8 cellular contexts compared by ENCODE assay signal in the genomic region with DNA sequence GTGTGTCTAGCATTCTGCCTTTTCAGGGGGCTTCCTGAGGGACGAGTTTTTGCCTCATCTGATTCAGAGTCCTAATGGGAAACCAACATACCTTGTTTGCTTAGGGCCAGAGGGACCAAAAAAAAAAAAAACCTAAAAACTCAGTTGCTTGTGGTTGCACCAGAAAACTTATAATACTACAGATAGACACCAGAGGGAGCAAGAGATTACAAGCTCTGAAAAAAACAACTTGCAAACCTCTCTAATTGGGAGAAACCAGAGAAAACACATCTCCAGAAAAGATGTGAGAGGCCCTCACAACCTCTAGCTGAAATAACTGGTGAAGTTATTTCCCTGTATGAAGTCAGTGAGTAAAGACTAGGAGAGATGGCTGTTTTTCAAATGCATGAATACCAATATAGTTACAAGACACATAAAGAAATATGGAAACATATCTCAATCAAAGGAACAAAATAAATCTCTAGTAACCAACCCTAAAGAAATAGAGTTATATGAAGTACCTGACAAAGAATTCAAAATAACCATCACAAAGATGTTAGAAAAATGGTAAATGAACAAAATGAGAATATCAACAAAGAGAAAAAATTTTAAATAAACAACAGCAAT.
DNase-seq lines count a peak whose midpoint lies in the region; ATAC-seq, FAIRE-seq and TF ChIP-seq lines count a peak whose summit lies in the region.

No MANE protein-coding gene starts in this region.

- peak; percentile 46 for TF ChIP-seq CTCF in GM12864 (IDR thresholded peaks at IDR 0.05; ENCODE audit: low read depth, low read length, missing control alignments)
- TF ChIP-seq CTCF in astrocyte (IDR thresholded peaks at IDR 0.05; ENCODE audit: insufficient read depth, low read depth, low read length): peak; percentile 64
- peak; percentile 64 for TF ChIP-seq CTCF in liver (IDR thresholded peaks at IDR 0.05; ENCODE audit: low read depth, low read length, missing input control)

- peak overlapping the region; percentile 64 for H3K27ac Mint-ChIP-seq in astrocyte (ENCODE audit: unreplicated experiment)
- H3K27ac Mint-ChIP-seq in effector memory CD8-positive, alpha-beta T cell: no peak overlapping the region

- DNase-seq in GM12864 (ENCODE audit: low read depth) (no peak), NCI-H1694 (lab: John Stamatoyannopoulos, UW) (peak; percentile 41), astrocyte (ENCODE audit: low read depth) (peak; percentile 18), hippocampal formation (lab: John Stamatoyannopoulos, UW) (no peak)
- DNase-seq in effector memory CD8-positive, alpha-beta T cell: no peak
- no peak for DNase-seq in activated naive CD4-positive, alpha-beta T cell (lab: John Stamatoyannopoulos, UW)

- H3K9ac ChIP-seq in astrocyte (ENCODE audit: low read length): no peak overlapping the region
- no peak overlapping the region for H3K9ac ChIP-seq in liver (ENCODE audit: low read depth in 1 of 2, low read length in 2 of 2)

- H3K4me3 ChIP-seq in GM12864 (ENCODE audit: low read depth, low read length) (no peak overlapping the region), astrocyte (ENCODE audit: insufficient read depth, low read depth, low read length) (no peak overlapping the region), liver (ENCODE audit: low read depth in 1 of 3, low read length in 3 of 3) (no peak overlapping the region)

- no peaks in the 10 kb centered on the region for H3K9me3 ChIP-seq in astrocyte (ENCODE audit: insufficient read depth, low read depth, low read length)
- no peaks in the 10 kb centered on the region for H3K9me3 ChIP-seq in liver (ENCODE audit: control insufficient read depth in 4 of 4, low read length in 3 of 4)

- peaks cover 5% of the 10 kb centered on the region for H3K9me3 Mint-ChIP-seq in astrocyte (ENCODE audit: unreplicated experiment)
- H3K9me3 Mint-ChIP-seq in effector memory CD8-positive, alpha-beta T cell: peaks cover 0 to 1% of the 10 kb centered on the region in 2 donors

- ATAC-seq in effector memory CD8-positive, alpha-beta T cell (replicated peaks): no peak
- no peak for ATAC-seq in GM18907 (IDR thresholded peaks at IDR 0.05; ENCODE audit: unreplicated experiment)

- 4% methylated on average over 1 of the region's 1 CpG for WGBS in liver

- no peak overlapping the region for H3K4me3 Mint-ChIP-seq in astrocyte (ENCODE audit: unreplicated experiment)
- no peak overlapping the region for H3K4me3 Mint-ChIP-seq in effector memory CD8-positive, alpha-beta T cell

- no peaks in the 10 kb centered on the region for H3K79me2 ChIP-seq in astrocyte (ENCODE audit: insufficient read depth, low read length)

- no peak for FAIRE-seq in astrocyte (lab: Jason Lieb, UNC)

- H4K20me1 ChIP-seq in astrocyte (ENCODE audit: insufficient read depth, low read length): no peaks in the 10 kb centered on the region

- H3K27me3 Mint-ChIP-seq in astrocyte (ENCODE audit: low read depth, unreplicated experiment): no peaks in the 10 kb centered on the region
- peaks cover 9 to 17% of the 10 kb centered on the region in 2 donors for H3K27me3 Mint-ChIP-seq in effector memory CD8-positive, alpha-beta T cell

- peak; percentile 86 for TF ChIP-seq RAD21 in liver (IDR thresholded peaks at IDR 0.05)

- peaks cover 7% of the 10 kb centered on the region for H3K4me1 Mint-ChIP-seq in astrocyte (ENCODE audit: low read depth, unreplicated experiment)
- no peaks in the 10 kb centered on the region for H3K4me1 Mint-ChIP-seq in effector memory CD8-positive, alpha-beta T cell (ENCODE audit: low read depth in 2 of 2)

- H3K27ac ChIP-seq in astrocyte (ENCODE audit: low read depth, low read length) (no peak overlapping the region), liver (ENCODE audit: low read depth in 1 of 2, low read length in 2 of 2) (no peak overlapping the region)

- H3K27me3 ChIP-seq in astrocyte (ENCODE audit: insufficient read depth, low read length) (no peaks in the 10 kb centered on the region), liver (ENCODE audit: control insufficient read depth in 4 of 4, insufficient read depth in 4 of 4, low read length in 3 of 4) (no peaks in the 10 kb centered on the region)

- no peak overlapping the region for H2AFZ ChIP-seq in astrocyte (ENCODE audit: low read depth, low read length)

- H3K4me2 ChIP-seq in astrocyte (ENCODE audit: low read length): no peak overlapping the region

- H3K36me3 ChIP-seq in astrocyte (ENCODE audit: insufficient read depth, low read length): no peaks in the 10 kb centered on the region
- no peaks in the 10 kb centered on the region for H3K36me3 ChIP-seq in liver (ENCODE audit: control insufficient read depth in 4 of 4, insufficient read depth in 3 of 4, low read depth in 1 of 4, low read length in 3 of 4)

- H3K36me3 Mint-ChIP-seq in astrocyte (ENCODE audit: low read depth, unreplicated experiment): no peaks in the 10 kb centered on the region
- no peaks in the 10 kb centered on the region for H3K36me3 Mint-ChIP-seq in effector memory CD8-positive, alpha-beta T cell (ENCODE audit: insufficient read depth)

- H3K4me1 ChIP-seq in astrocyte (ENCODE audit: insufficient read depth, low read length) (no peaks in the 10 kb centered on the region), liver (ENCODE audit: control insufficient read depth in 4 of 4, insufficient read depth in 4 of 4, low read length in 3 of 4) (no peaks in the 10 kb centered on the region)

TF ChIP-seq in liver, 16 proteins besides CTCF, POLR2A, EP300 and RAD21:
- no peak for TF ChIP-seq FOXA2 (IDR thresholded peaks at IDR 0.05)
- TF ChIP-seq, protein P1, sequence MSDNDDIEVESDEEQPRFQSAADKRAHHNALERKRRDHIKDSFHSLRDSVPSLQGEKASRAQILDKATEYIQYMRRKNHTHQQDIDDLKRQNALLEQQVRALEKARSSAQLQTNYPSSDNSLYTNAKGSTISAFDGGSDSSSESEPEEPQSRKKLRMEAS (IDR thresholded peaks at IDR 0.05): no peak
TF ChIP-seq in liver: peak in this region for 0.

Comparison
In these comparisons a context has a peak if more than half of its experiments do, and no peak if none do; other contexts are left out.
1. DNase-seq: peak in NCI-H1694 (single experiment) and astrocyte (single experiment); none in GM12864 (single experiment), hippocampal formation (0 of 2), effector memory CD8-positive, alpha-beta T cell (0 of 3) and activated naive CD4-positive, alpha-beta T cell (0 of 4).
2. Peak in every context shown above with its lines, with median percentiles within 50 percentile points of each other: CTCF ChIP-seq.